ENCODE assay signal across 14 cellular contexts in genomic region chr15:35038655-35039534, GRCh38. TPM values are rescaled to one million over a fixed set of nuclear protein-coding genes. Genes with fewer than 3 reads are reported as not detected.
DNase-seq lines count a peak whose midpoint lies in the region; ATAC-seq and TF ChIP-seq lines count a peak whose summit lies in the region.
"Had no signal": no experiment of that assay in that cellular context is flagged by ENCODE, and none has a peak within 500 bp of the region (broad histone marks: within the 10 kb centered on the region; RNA-seq: fewer than 3 reads in every experiment).

No MANE protein-coding gene starts in this region.

- H3K9me3 ChIP-seq in hepatocyte (ENCODE audit: low read depth): no peaks in the 10 kb centered on the region
- H3K9me3 ChIP-seq: esophagus squamous epithelium had no signal

- H4K20me1 ChIP-seq in hepatocyte (ENCODE audit: insufficient read depth, poor library complexity, severe bottlenecking): no peaks in the 10 kb centered on the region

- 42% methylated on average over 6 of the region's 6 CpGs for WGBS in hepatocyte (ENCODE audit: low lambda C conversion rate, missing lambda C conversion rate)

- no peak overlapping the region for H3K4me2 ChIP-seq in hepatocyte

- CTCF ChIA-PET in AG04449 (lab: Yijun Ruan, JAX): no interaction called here

- H3K4me1 ChIP-seq in hepatocyte (ENCODE audit: insufficient read depth): no peaks in the 10 kb centered on the region

- no peaks in the 10 kb centered on the region for H3K9me2 ChIP-seq in hepatocyte (replicated peaks; ENCODE audit: insufficient read depth)

- POLR2A ChIA-PET in AG04449 (lab: Yijun Ruan, JAX): no interaction called here

- H3K36me3 ChIP-seq in hepatocyte (replicated peaks; ENCODE audit: insufficient read depth, low read depth): no peaks in the 10 kb centered on the region
- H3K36me3 ChIP-seq: esophagus squamous epithelium had no signal

- no peak overlapping the region for H2AFZ ChIP-seq in hepatocyte

- peak; percentile 28 for DNase-seq in AG04449 (ENCODE audit: low read depth, low spot score)
- peak in 1 of 2 experiments; percentile 11 for DNase-seq in HL-60 (ENCODE audit: low read depth in 1 of 2, low spot score in 1 of 2)
- peak; percentile 26 for DNase-seq in astrocyte of the hippocampus (ENCODE audit: low read depth, low spot score)
- DNase-seq in hepatocyte (ENCODE audit: low spot score): no peak
- DNase-seq in NCI-H1930 (lab: John Stamatoyannopoulos, UW): no peak
- DNase-seq in NCI-H2029 (lab: John Stamatoyannopoulos, UW): no peak
- DNase-seq: DMS 273 treated with DMSO at 0.1 percent for 48 hours, esophagus squamous epithelium, KG1, NCI-H2029 treated with DMSO at 0.1 percent for 48 hours had no signal

- ATAC-seq in HG02798 (IDR thresholded peaks at IDR 0.05; ENCODE audit: poor library complexity, unreplicated experiment) (no peak), HG03342 (IDR thresholded peaks at IDR 0.05; ENCODE audit: unreplicated experiment) (no peak)

- no peak for TF ChIP-seq CTCF in AG04449 (IDR thresholded peaks at IDR 0.05; ENCODE audit: insufficient read depth, low read length, missing control alignments)
- no peak for TF ChIP-seq CTCF in HL-60 (IDR thresholded peaks at IDR 0.05; ENCODE audit: insufficient read depth, low read length)
- no peak for TF ChIP-seq CTCF in hepatocyte (IDR thresholded peaks at IDR 0.05; ENCODE audit: poor library complexity)

- peak overlapping the region; percentile 59 for H3K27ac ChIP-seq in HL-60 (replicated peaks)
- H3K27ac ChIP-seq in hepatocyte: peak overlapping the region; percentile 7
- H3K27ac ChIP-seq: esophagus squamous epithelium, VCaP had no signal

- no peak overlapping the region for H3K4me3 ChIP-seq in AG04449 (ENCODE audit: low read depth, low read length)
- no peak overlapping the region for H3K4me3 ChIP-seq in HL-60 (replicated peaks; ENCODE audit: insufficient read depth, low read length)
- H3K4me3 ChIP-seq in hepatocyte: no peak overlapping the region
- H3K4me3 ChIP-seq: esophagus squamous epithelium had no signal

- no peaks in the 10 kb centered on the region for H3K79me2 ChIP-seq in hepatocyte

- H3K27me3 ChIP-seq in HL-60 (ENCODE audit: insufficient read depth, poor library complexity, severe bottlenecking) (no peaks in the 10 kb centered on the region), hepatocyte (no peaks in the 10 kb centered on the region)
- H3K27me3 ChIP-seq: esophagus squamous epithelium had no signal

RNA-seq across cellular contexts. Expression of gene NANOGP8, which starts 46.2 kb away (rescaled TPM):
- total RNA-seq in hepatocyte: not detected in 2 replicates
- polyA plus RNA-seq in hepatocyte: 0.59 TPM in 1 of 2 replicates, not detected in the other
- total RNA-seq: SK-MEL-5 had no signal

RNA-seq across cellular contexts. Expression of gene ZNF770, which starts 50.8 kb away (rescaled TPM):
- total RNA-seq in hepatocyte: 31.2 and 34.8 TPM in 2 replicates
- 32.6 and 32.8 TPM in 2 replicates for polyA plus RNA-seq in hepatocyte

Comparison
In these comparisons a context has a peak if more than half of its experiments do, and no peak if none do; other contexts are left out.
1. DNase-seq: peak in AG04449 (single experiment) and astrocyte of the hippocampus (single experiment); none in hepatocyte (single experiment), NCI-H1930 (0 of 2) and NCI-H2029 (single experiment).